In genomic region chr9:3180696-3181048, GRCh38 we compare ENCODE assay signal across 15 cellular contexts.
A peak's percentile ranks its signal among the peaks of the same experiment; 100 is the strongest.
DNase-seq lines count a peak whose midpoint lies in the region; ATAC-seq, FAIRE-seq and TF ChIP-seq lines count a peak whose summit lies in the region.
"Had no signal": no experiment of that assay in that cellular context is flagged by ENCODE, and none has a peak within 500 bp of the region (broad histone marks: within the 10 kb centered on the region; RNA-seq: fewer than 3 reads in every experiment).

No MANE protein-coding gene starts in this region.

- peak overlapping the region; percentile 33 for H2BK5ac ChIP-seq in neuronal stem cell (ENCODE audit: low read length)

- peaks cover 50% of the 10 kb centered on the region for H3K27me3 Mint-ChIP-seq in stimulated activated naive CD8-positive, alpha-beta T cell treated with anti-CD3 and anti-CD28 coated beads, Interleukin-15, Interleukin-2, amounts not matched to agents 100 ng/mL and 50 ng/mL, for 24 hours
- H3K27me3 Mint-ChIP-seq in stimulated activated naive CD8-positive, alpha-beta T cell treated with anti-CD3 and anti-CD28 coated beads, Interleukin-15, amount 100 ng/mL, for 72 hours = peaks cover 61% of the 10 kb centered on the region

- peak overlapping the region; percentile 95 for H2BK15ac ChIP-seq in neuronal stem cell (ENCODE audit: low read length)

- H3K14ac ChIP-seq in neuronal stem cell (ENCODE audit: low read length) = peak overlapping the region; percentile 67

- DNase-seq in stimulated activated naive CD8-positive, alpha-beta T cell treated with anti-CD3 and anti-CD28 coated beads, Interleukin-15, amount 100 ng/mL, for 72 hours = no peak
- DNase-seq in neuronal stem cell (ENCODE audit: low spot score) (no peak), Kasumi-1 (lab: John Stamatoyannopoulos, UW) (no peak), left colon (no peak), kidney (no peak)
- no peak for DNase-seq in stimulated activated naive CD4-positive, alpha-beta T cell (lab: John Stamatoyannopoulos, UW)
- DNase-seq: BE2C, DND-41, erythroblast, naive B cell, NCI-H1436 treated with DMSO at 0.1 percent for 48 hours, SHP77 had no signal

- intact Hi-C loops in left colon (cut with DNase I, micrococcal nuclease) = no loop called here
- intact Hi-C loops in kidney (cut with DNase I) = no loop called here

- H3K36me3 Mint-ChIP-seq in stimulated activated naive CD8-positive, alpha-beta T cell treated with anti-CD3 and anti-CD28 coated beads, Interleukin-15, Interleukin-2, amounts not matched to agents 100 ng/mL and 50 ng/mL, for 24 hours (ENCODE audit: low read depth) = no peaks in the 10 kb centered on the region

- H3K18ac ChIP-seq in neuronal stem cell (ENCODE audit: low read length) = peak overlapping the region; percentile 95

- H3K27ac ChIP-seq in esophagus (ENCODE audit: low read depth in 2 of 2, low read length in 1 of 2) (no peak overlapping the region), neuronal stem cell (replicated peaks; ENCODE audit: low read length) (no peak overlapping the region), kidney (ENCODE audit: low read depth in 2 of 2, low read length in 2 of 2) (no peak overlapping the region)

- no peak overlapping the region for H2BK120ac ChIP-seq in neuronal stem cell (ENCODE audit: low read depth, low read length)

- H3K4me1 Mint-ChIP-seq in stimulated activated naive CD8-positive, alpha-beta T cell treated with anti-CD3 and anti-CD28 coated beads, Interleukin-15, Interleukin-2, amounts not matched to agents 100 ng/mL and 50 ng/mL, for 24 hours (ENCODE audit: low read depth) = peaks cover 12% of the 10 kb centered on the region
- peaks cover 14% of the 10 kb centered on the region for H3K4me1 Mint-ChIP-seq in stimulated activated naive CD8-positive, alpha-beta T cell treated with anti-CD3 and anti-CD28 coated beads, Interleukin-15, amount 100 ng/mL, for 72 hours

- H3K36me3 ChIP-seq in esophagus (ENCODE audit: control insufficient read depth in 2 of 2, insufficient read depth in 2 of 2, low read length in 1 of 2) (no peaks in the 10 kb centered on the region), neuronal stem cell (replicated peaks in 1 of 2; ENCODE audit: control insufficient read depth in 2 of 2, insufficient read depth in 2 of 2, low read length in 2 of 2) (no peaks in the 10 kb centered on the region), kidney (ENCODE audit: control insufficient read depth in 1 of 2, insufficient read depth in 2 of 2, low read length in 2 of 2) (no peaks in the 10 kb centered on the region)
- H3K36me3 ChIP-seq: BE2C had no signal

- H3K23ac ChIP-seq in neuronal stem cell (ENCODE audit: low read depth, low read length, poor library complexity) = peak overlapping the region; percentile 80

- no peak for ATAC-seq in stimulated activated naive CD8-positive, alpha-beta T cell treated with anti-CD3 and anti-CD28 coated beads, Interleukin-15, amount 100 ng/mL, for 72 hours
- ATAC-seq in left colon = no peak

- H3K27me3 ChIP-seq in esophagus (ENCODE audit: control insufficient read depth in 1 of 2, insufficient read depth in 2 of 2, low read length in 2 of 2) = no peaks in the 10 kb centered on the region
- peaks cover 0 to 41% (median 13%) of the 10 kb centered on the region in 3 experiments for H3K27me3 ChIP-seq in neuronal stem cell (ENCODE audit: control insufficient read depth in 3 of 3, insufficient read depth in 3 of 3, low read depth in 1 of 3, low read length in 3 of 3)

- H4K8ac ChIP-seq in neuronal stem cell (ENCODE audit: low read depth, low read length) = peak overlapping the region; percentile 23

- peak overlapping the region; percentile 81 for H2AK5ac ChIP-seq in neuronal stem cell (ENCODE audit: low read depth, low read length)

- H3K9ac ChIP-seq in neuronal stem cell (ENCODE audit: low read depth, low read length, poor library complexity) (no peak overlapping the region), kidney (ENCODE audit: low read length in 2 of 2) (no peak overlapping the region)

- WGBS in esophagus, 2 donors = 23 to 25% methylated on average over 19 of the region's 19 CpGs
- no CpG with 5 or more reads among the region's 19 CpGs for WGBS in neuronal stem cell (ENCODE audit: extremely low coverage in 2 of 2, insufficient read length in 2 of 2, insufficient replicate concordance in 1 of 2), 2 donors

- H3K4me1 ChIP-seq in esophagus (ENCODE audit: control insufficient read depth in 2 of 2, insufficient read depth in 2 of 2, low read length in 1 of 2) (peaks cover 7 to 8% of the 10 kb centered on the region in 2 donors), neuronal stem cell (ENCODE audit: control insufficient read depth in 2 of 2, insufficient read depth in 1 of 2, low read depth in 1 of 2, low read length in 2 of 2) (peaks cover 3 to 18% of the 10 kb centered on the region in 2 donors), kidney (ENCODE audit: control insufficient read depth in 1 of 2, insufficient read depth in 1 of 2, low read depth in 1 of 2, low read length in 2 of 2) (peaks cover 0 to 4% of the 10 kb centered on the region in 2 donors)
- H3K4me1 ChIP-seq: BE2C had no signal

- H3K27ac Mint-ChIP-seq in stimulated activated naive CD8-positive, alpha-beta T cell treated with anti-CD3 and anti-CD28 coated beads, Interleukin-15, Interleukin-2, amounts not matched to agents 100 ng/mL and 50 ng/mL, for 24 hours = no peak overlapping the region
- no peak overlapping the region for H3K27ac Mint-ChIP-seq in stimulated activated naive CD8-positive, alpha-beta T cell treated with anti-CD3 and anti-CD28 coated beads, Interleukin-15, amount 100 ng/mL, for 72 hours
- H3K27ac Mint-ChIP-seq: naive B cell had no signal

- H3K4me2 ChIP-seq in neuronal stem cell (ENCODE audit: insufficient read depth, low read length, poor library complexity, severe bottlenecking) = no peak overlapping the region

- H3K4me3 ChIP-seq in esophagus (ENCODE audit: low read depth in 1 of 2, low read length in 2 of 2) (peak overlapping the region; percentile 26 to 36), neuronal stem cell (ENCODE audit: low read length in 2 of 2) (peak overlapping the region; percentile 30 to 76), kidney (ENCODE audit: low read length in 2 of 2) (no peak overlapping the region)

- no peaks in the 10 kb centered on the region for H3K79me1 ChIP-seq in neuronal stem cell (ENCODE audit: low read depth, low read length)

- FAIRE-seq in kidney (lab: Jason Lieb, UNC) = no peak
- FAIRE-seq: GM12892 had no signal

- no peak overlapping the region for H2AFZ ChIP-seq in neuronal stem cell (ENCODE audit: low read length)

- no peak for TF ChIP-seq CTCF in kidney (IDR thresholded peaks at IDR 0.05; ENCODE audit: borderline replicate concordance, extremely low read depth, insufficient read depth)

- no peak overlapping the region for H3K4ac ChIP-seq in neuronal stem cell (ENCODE audit: low read length)

- H4K91ac ChIP-seq in neuronal stem cell (ENCODE audit: low read depth, low read length, poor library complexity) = peak overlapping the region; percentile 86

- H3K9me3 ChIP-seq in esophagus (ENCODE audit: control insufficient read depth in 2 of 2, insufficient read depth in 1 of 2, low read depth in 1 of 2, low read length in 1 of 2) (no peaks in the 10 kb centered on the region), neuronal stem cell (replicated peaks in 1 of 2; ENCODE audit: control insufficient read depth in 2 of 2, insufficient read depth in 1 of 2, low read depth in 1 of 2, low read length in 2 of 2) (peaks cover 0 to 3% of the 10 kb centered on the region in 2 donors), kidney (ENCODE audit: control insufficient read depth in 1 of 2, low read length in 2 of 2) (no peaks in the 10 kb centered on the region)
- H3K9me3 ChIP-seq: BE2C had no signal

- H2BK12ac ChIP-seq in neuronal stem cell (ENCODE audit: low read length) = peak overlapping the region; percentile 88

- H3K4me3 Mint-ChIP-seq in stimulated activated naive CD8-positive, alpha-beta T cell treated with anti-CD3 and anti-CD28 coated beads, Interleukin-15, Interleukin-2, amounts not matched to agents 100 ng/mL and 50 ng/mL, for 24 hours = peak overlapping the region; percentile 39
- H3K4me3 Mint-ChIP-seq in stimulated activated naive CD8-positive, alpha-beta T cell treated with anti-CD3 and anti-CD28 coated beads, Interleukin-15, amount 100 ng/mL, for 72 hours = peak overlapping the region in 1 of 2 donors; percentile 84
- H3K4me3 Mint-ChIP-seq: naive B cell had no signal

- H3K9me3 Mint-ChIP-seq in stimulated activated naive CD8-positive, alpha-beta T cell treated with anti-CD3 and anti-CD28 coated beads, Interleukin-15, Interleukin-2, amounts not matched to agents 100 ng/mL and 50 ng/mL, for 24 hours = no peaks in the 10 kb centered on the region
- no peaks in the 10 kb centered on the region for H3K9me3 Mint-ChIP-seq in stimulated activated naive CD8-positive, alpha-beta T cell treated with anti-CD3 and anti-CD28 coated beads, Interleukin-15, amount 100 ng/mL, for 72 hours

Comparison
In these comparisons a context has a peak if more than half of its experiments do, and no peak if none do; other contexts are left out.
1. H3K4me3 ChIP-seq: peak in esophagus (2 of 2) and neuronal stem cell (2 of 2); none in kidney (0 of 2).